1 cellular context compared by ENCODE assay signal in genomic region chr1:109444376-109444775, GRCh38.
TF ChIP-seq lines count a peak whose summit lies in the region.

No MANE protein-coding gene starts in this region.

TF ChIP-seq in HepG2, 621 proteins besides CTCF, POLR2A, EP300 and RAD21:
- TF ChIP-seq ZXDC (CRISPR knock-in tag; IDR thresholded peaks at IDR 0.05) = no peak
- TF ChIP-seq HOXD1 (CRISPR knock-in tag; IDR thresholded peaks at IDR 0.05) = no peak
- TF ChIP-seq BRF2 (CRISPR knock-in tag; IDR thresholded peaks at IDR 0.05) = no peak
- peak; percentile 29; the same call in 1 of the 2 replicates for TF ChIP-seq RAD51 (IDR thresholded peaks at IDR 0.05; ENCODE audit: borderline replicate concordance)
